ENCODE assay signal across 22 cellular contexts in the genomic region with DNA sequence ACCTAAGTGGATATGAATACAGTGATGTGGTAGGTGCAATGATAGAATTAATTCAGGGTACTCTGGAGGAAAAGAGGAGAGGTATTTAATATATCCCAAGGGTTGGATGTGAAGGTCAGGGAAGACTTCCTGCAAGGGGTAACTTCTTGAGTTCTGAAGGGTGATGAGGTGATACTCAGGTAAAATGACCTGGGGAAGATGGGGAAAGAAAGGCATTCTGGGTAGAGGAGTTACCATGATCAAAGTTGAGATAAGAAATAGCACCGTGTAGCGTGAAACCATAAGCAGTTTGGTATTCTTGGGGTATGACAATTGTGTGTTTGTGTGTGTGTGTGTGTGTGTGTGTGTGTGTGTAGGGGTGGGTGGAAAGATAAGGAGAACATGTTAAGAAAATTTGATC.
"Had no signal": no experiment of that assay in that cellular context is flagged by ENCODE, and none has a peak within 500 bp of the region (broad histone marks: within the 10 kb centered on the region; RNA-seq: fewer than 3 reads in every experiment).

No MANE protein-coding gene starts in this region.

- H3K4me1 ChIP-seq: colonic mucosa, esophagus squamous epithelium, foreskin keratinocyte, gastrocnemius medialis, gastroesophageal sphincter, heart left ventricle, heart right ventricle had no signal

- H3K4me3 ChIP-seq: colonic mucosa, coronary artery, dorsolateral prefrontal cortex, esophagus muscularis mucosa, esophagus squamous epithelium, gastrocnemius medialis, gastroesophageal sphincter, heart left ventricle, heart right ventricle had no signal

- H3K27ac ChIP-seq: colonic mucosa, coronary artery, dorsolateral prefrontal cortex, epithelial cell of prostate, esophagus muscularis mucosa, esophagus squamous epithelium, foreskin keratinocyte, gastrocnemius medialis, gastroesophageal sphincter, heart left ventricle, heart right ventricle had no signal

- H3K9me3 ChIP-seq: colonic mucosa, esophagus muscularis mucosa, esophagus squamous epithelium, gastrocnemius medialis, gastroesophageal sphincter, heart left ventricle, heart right ventricle had no signal

- DNase-seq: colonic mucosa; cortex of kidney; dermis blood vessel endothelial cell; dorsolateral prefrontal cortex; effector CD4-positive, alpha-beta T cell; effector CD8-positive, alpha-beta T cell; effector memory CD4-positive, alpha-beta T cell; effector memory CD8-positive, alpha-beta T cell; erythroblast; esophagus squamous epithelium; foreskin fibroblast; foreskin keratinocyte; foreskin melanocyte; gastrocnemius medialis; glutamatergic neuron; head of caudate nucleus; heart left ventricle; heart right ventricle had no signal

- H3K36me3 ChIP-seq: colonic mucosa, esophagus muscularis mucosa, esophagus squamous epithelium, gastrocnemius medialis, gastroesophageal sphincter, heart left ventricle, heart right ventricle had no signal

- H3K27me3 ChIP-seq: colonic mucosa, esophagus muscularis mucosa, esophagus squamous epithelium, foreskin keratinocyte, gastrocnemius medialis, gastroesophageal sphincter, heart left ventricle, heart right ventricle had no signal
